In genomic region chr5:124736814-124737186, GRCh38 we compare ENCODE assay signal across 16 cellular contexts. TPM values are rescaled to one million over a fixed set of nuclear protein-coding genes. Genes with fewer than 3 reads are reported as not detected.
DNase-seq lines count a peak whose midpoint lies in the region; ATAC-seq and TF ChIP-seq lines count a peak whose summit lies in the region.
"Had no signal": no experiment of that assay in that cellular context is flagged by ENCODE, and none has a peak within 500 bp of the region (broad histone marks: within the 10 kb centered on the region; RNA-seq: fewer than 3 reads in every experiment).

No MANE protein-coding gene starts in this region.

- no peak for TF ChIP-seq EP300 in transverse colon (IDR thresholded peaks at IDR 0.05; ENCODE audit: low read depth)

- H3K4me3 ChIP-seq in left lung = no peak overlapping the region
- no peak overlapping the region for H3K4me3 ChIP-seq in transverse colon

- DNase-seq in DMS 273 (lab: John Stamatoyannopoulos, UW; ENCODE audit: unreplicated experiment) (peak; percentile 66), DMS 273 treated with DMSO at 0.1 percent for 48 hours (lab: John Stamatoyannopoulos, UW) (no peak), WTC11 (ENCODE audit: low spot score) (no peak), left lung (no peak), transverse colon (no peak)
- DNase-seq: activated naive CD4-positive, alpha-beta T cell treated with anti-CD3 and anti-CD28 coated beads, Interleukin-2, amount 10 ng/mL, durations not matched to agents 7 days and 5 days; heart right ventricle; Kasumi-1; NCI-H2029 treated with DMSO at 0.1 percent for 48 hours; SK-N-SH had no signal

- peaks cover 4% of the 10 kb centered on the region for H3K9me3 Mint-ChIP-seq in WTC11
- H3K9me3 Mint-ChIP-seq: activated naive CD4-positive, alpha-beta T cell treated with anti-CD3 and anti-CD28 coated beads, Interleukin-2, amount 10 ng/mL, durations not matched to agents 7 days and 5 days had no signal

- H3K9me3 ChIP-seq in left lung (no peaks in the 10 kb centered on the region), transverse colon (no peaks in the 10 kb centered on the region)
- H3K9me3 ChIP-seq: heart right ventricle, neutrophil had no signal

- no peak for TF ChIP-seq POLR2A in transverse colon (IDR thresholded peaks at IDR 0.05)

- peak overlapping the region; percentile 31 to 63 for H3K27ac ChIP-seq in left lung
- H3K27ac ChIP-seq in transverse colon = peak overlapping the region; percentile 63 to 73 (median 66)
- H3K27ac ChIP-seq: 22Rv1, neutrophil had no signal

- H3K4me3 Mint-ChIP-seq in WTC11 = peak overlapping the region; percentile 50
- H3K4me3 Mint-ChIP-seq: activated naive CD4-positive, alpha-beta T cell treated with anti-CD3 and anti-CD28 coated beads, Interleukin-2, amount 10 ng/mL, durations not matched to agents 7 days and 5 days had no signal

- H3K27me3 Mint-ChIP-seq in WTC11 (ENCODE audit: low read depth) = 0 out of 2 replicates have a peak, but pooled peaks cover 5% of the 10 kb centered on the region

- WGBS in transverse colon (ENCODE audit: low coverage in 1 of 2), 2 donors = 30 to 46% methylated on average over 3 of the region's 3 CpGs

- TF ChIP-seq CTCF in WTC11 (IDR thresholded peaks at IDR 0.05) = no peak
- no peak for TF ChIP-seq CTCF in left lung (IDR thresholded peaks at IDR 0.05)
- no peak for TF ChIP-seq CTCF in transverse colon (IDR thresholded peaks at IDR 0.05)

- H3K36me3 Mint-ChIP-seq in WTC11 = no peaks in the 10 kb centered on the region; the same call in 1 of the 2 replicates
- H3K36me3 Mint-ChIP-seq: activated naive CD4-positive, alpha-beta T cell treated with anti-CD3 and anti-CD28 coated beads, Interleukin-2, amount 10 ng/mL, durations not matched to agents 7 days and 5 days had no signal

- CTCF ChIA-PET in WTC11 (lab: Charles Lee) = interaction anchor here (1.1 kb wide), 1 partner anchor 1099 kb away, joined by 3 read pairs; no protein-coding TSS in a partner anchor

- H3K36me3 ChIP-seq in left lung (no peaks in the 10 kb centered on the region), transverse colon (no peaks in the 10 kb centered on the region)
- H3K36me3 ChIP-seq: heart right ventricle, neutrophil had no signal

- intact Hi-C loops in left lung (cut with DNase I) (no loop called here), transverse colon (cut with DNase I; ENCODE audit: low total_unique reads) (no loop called here)

- POLR2A ChIA-PET in WTC11 (lab: Charles Lee) = interaction anchor here (1.0 to 3.2 kb wide), 2 partner anchors 12 to 15 kb away, joined by 5 to 27 read pairs; no protein-coding TSS in a partner anchor

- peaks cover 0 to 5% of the 10 kb centered on the region in 2 donors for H3K27me3 ChIP-seq in left lung
- H3K27me3 ChIP-seq in transverse colon = no peaks in the 10 kb centered on the region

- in situ Hi-C loops in transverse colon (cut with MboI; ENCODE audit: low pct_ligation_motif_present in 1 of 4, low pct_unique_long_range_greater_than_20kb in 1 of 4, low sequenced_read_pairs in 3 of 4) = no loop called here

- peak overlapping the region; percentile 93 for H3K27ac Mint-ChIP-seq in WTC11
- H3K27ac Mint-ChIP-seq: activated naive CD4-positive, alpha-beta T cell treated with anti-CD3 and anti-CD28 coated beads, Interleukin-2, amount 10 ng/mL, durations not matched to agents 7 days and 5 days had no signal

- ATAC-seq in WTC11 (no peak), left lung (no peak), GM21528 (IDR thresholded peaks at IDR 0.05; ENCODE audit: low FRiP score, unreplicated experiment) (no peak), HG02938 (IDR thresholded peaks at IDR 0.05; ENCODE audit: unreplicated experiment) (no peak), HG03139 (IDR thresholded peaks at IDR 0.05; ENCODE audit: unreplicated experiment) (no peak)
- ATAC-seq: left lobe of liver had no signal

- H3K4me1 ChIP-seq in left lung (peaks cover 9 to 67% of the 10 kb centered on the region in 2 donors), transverse colon (peaks cover 9 to 87% (median 61%) of the 10 kb centered on the region in 4 donors)

- H3K4me1 Mint-ChIP-seq in WTC11 = no peaks in the 10 kb centered on the region; the same call in none of the 2 replicates
- H3K4me1 Mint-ChIP-seq: activated naive CD4-positive, alpha-beta T cell treated with anti-CD3 and anti-CD28 coated beads, Interleukin-2, amount 10 ng/mL, durations not matched to agents 7 days and 5 days had no signal

TF ChIP-seq in WTC11, 78 proteins besides CTCF, POLR2A, EP300 and RAD21:
- TF ChIP-seq, protein P1, sequence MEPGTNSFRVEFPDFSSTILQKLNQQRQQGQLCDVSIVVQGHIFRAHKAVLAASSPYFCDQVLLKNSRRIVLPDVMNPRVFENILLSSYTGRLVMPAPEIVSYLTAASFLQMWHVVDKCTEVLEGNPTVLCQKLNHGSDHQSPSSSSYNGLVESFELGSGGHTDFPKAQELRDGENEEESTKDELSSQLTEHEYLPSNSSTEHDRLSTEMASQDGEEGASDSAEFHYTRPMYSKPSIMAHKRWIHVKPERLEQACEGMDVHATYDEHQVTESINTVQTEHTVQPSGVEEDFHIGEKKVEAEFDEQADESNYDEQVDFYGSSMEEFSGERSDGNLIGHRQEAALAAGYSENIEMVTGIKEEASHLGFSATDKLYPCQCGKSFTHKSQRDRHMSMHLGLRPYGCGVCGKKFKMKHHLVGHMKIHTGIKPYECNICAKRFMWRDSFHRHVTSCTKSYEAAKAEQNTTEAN (CRISPR knock-in tag; IDR thresholded peaks at IDR 0.05) = no peak
- no peak for TF ChIP-seq ZBTB21 (CRISPR knock-in tag; IDR thresholded peaks at IDR 0.05; ENCODE audit: borderline replicate concordance)
- no peak for TF ChIP-seq ZNF263 (CRISPR knock-in tag; IDR thresholded peaks at IDR 0.05; ENCODE audit: low read depth)
- TF ChIP-seq, protein P2, sequence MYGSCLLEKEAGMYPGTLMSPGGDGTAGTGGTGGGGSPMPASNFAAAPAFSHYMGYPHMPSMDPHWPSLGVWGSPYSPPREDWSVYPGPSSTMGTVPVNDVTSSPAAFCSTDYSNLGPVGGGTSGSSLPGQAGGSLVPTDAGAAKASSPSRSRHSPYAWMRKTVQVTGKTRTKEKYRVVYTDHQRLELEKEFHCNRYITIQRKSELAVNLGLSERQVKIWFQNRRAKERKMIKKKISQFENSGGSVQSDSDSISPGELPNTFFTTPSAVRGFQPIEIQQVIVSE (CRISPR knock-in tag; IDR thresholded peaks at IDR 0.05; ENCODE audit: borderline replicate concordance) = no peak
- TF ChIP-seq, protein P3, sequence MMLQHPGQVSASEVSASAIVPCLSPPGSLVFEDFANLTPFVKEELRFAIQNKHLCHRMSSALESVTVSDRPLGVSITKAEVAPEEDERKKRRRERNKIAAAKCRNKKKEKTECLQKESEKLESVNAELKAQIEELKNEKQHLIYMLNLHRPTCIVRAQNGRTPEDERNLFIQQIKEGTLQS (CRISPR knock-in tag; conservative IDR thresholded peaks at IDR 0.05) = no peak
- no peak for TF ChIP-seq MXD4 (CRISPR knock-in tag; IDR thresholded peaks at IDR 0.05; ENCODE audit: borderline replicate concordance)
- no peak for TF ChIP-seq SOX15 (CRISPR knock-in tag; IDR thresholded peaks at IDR 0.05)
- TF ChIP-seq, protein P4, sequence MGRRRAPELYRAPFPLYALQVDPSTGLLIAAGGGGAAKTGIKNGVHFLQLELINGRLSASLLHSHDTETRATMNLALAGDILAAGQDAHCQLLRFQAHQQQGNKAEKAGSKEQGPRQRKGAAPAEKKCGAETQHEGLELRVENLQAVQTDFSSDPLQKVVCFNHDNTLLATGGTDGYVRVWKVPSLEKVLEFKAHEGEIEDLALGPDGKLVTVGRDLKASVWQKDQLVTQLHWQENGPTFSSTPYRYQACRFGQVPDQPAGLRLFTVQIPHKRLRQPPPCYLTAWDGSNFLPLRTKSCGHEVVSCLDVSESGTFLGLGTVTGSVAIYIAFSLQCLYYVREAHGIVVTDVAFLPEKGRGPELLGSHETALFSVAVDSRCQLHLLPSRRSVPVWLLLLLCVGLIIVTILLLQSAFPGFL (CRISPR knock-in tag; IDR thresholded peaks at IDR 0.05; ENCODE audit: borderline replicate concordance) = no peak
- TF ChIP-seq EMX1 (CRISPR knock-in tag; IDR thresholded peaks at IDR 0.05) = no peak

RNA-seq across cellular contexts. Expression of gene ZNF608, which starts 9.6 kb away (rescaled TPM):
- 40.6 to 44.4 TPM (median 43.8 TPM) in 3 replicates for total RNA-seq in WTC11 (2021)
- 10 to 100 TPM; 21.9 to 24.0 TPM for total RNA-seq in left lung
- total RNA-seq in transverse colon = 10 to 100 TPM; 30.6 to 83.2 (median 41.2) TPM
